ENCODE assay signal across 8 cellular contexts in the genomic region with DNA sequence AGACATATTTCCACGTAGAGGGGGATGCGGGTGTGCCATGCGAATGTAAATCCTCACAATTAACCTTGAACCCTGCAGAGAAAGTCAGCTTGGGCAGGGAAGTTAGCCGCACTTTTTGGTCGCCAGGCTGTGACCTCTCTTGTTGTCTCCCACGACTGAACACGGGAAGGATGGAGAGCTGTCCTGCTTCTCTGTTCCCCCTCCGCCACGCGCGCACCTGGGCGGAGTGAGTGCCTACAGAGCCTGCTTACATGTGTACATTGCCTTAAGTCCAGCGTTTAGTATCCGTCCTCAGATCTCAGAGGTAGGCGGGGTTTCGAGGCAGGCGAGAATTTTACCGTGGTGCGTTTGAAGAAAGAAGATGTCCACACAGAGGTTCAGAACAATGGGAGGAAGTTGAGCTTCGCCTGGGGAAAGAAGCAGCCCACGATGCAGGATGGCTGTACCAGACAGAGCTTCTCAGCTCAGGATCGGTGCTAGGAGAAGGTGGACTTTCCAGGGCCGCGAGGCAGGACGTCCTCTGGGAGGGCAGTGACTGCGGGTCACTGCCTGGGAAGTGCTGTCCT. TPM values are rescaled to one million over a fixed set of nuclear protein-coding genes. Genes with fewer than 3 reads are reported as not detected.
DNase-seq lines count a peak whose midpoint lies in the region; ATAC-seq and TF ChIP-seq lines count a peak whose summit lies in the region.

No MANE protein-coding gene starts in this region.

- H3K36me3 Mint-ChIP-seq in GM23338 (ENCODE audit: low read depth) (peaks cover 7% of the 10 kb centered on the region; the same call in 2 of the 3 replicates), endothelial cell (ENCODE audit: low read depth, unreplicated experiment) (no peaks in the 10 kb centered on the region)

- H3K36me3 ChIP-seq in GM06990 (ENCODE audit: control insufficient read depth, insufficient read depth, low read length) (no peaks in the 10 kb centered on the region; the same call in 1 of the 2 replicates), GM23338 (ENCODE audit: insufficient read depth) (no peaks in the 10 kb centered on the region), Loucy (ENCODE audit: insufficient read depth, low read length) (no peaks in the 10 kb centered on the region), mesodermal cell (ENCODE audit: control insufficient read depth, insufficient read depth, low read length) (no peaks in the 10 kb centered on the region)

- peak overlapping the region; percentile 85 for H3K4me2 ChIP-seq in GM23338
- H3K4me2 ChIP-seq in Loucy (ENCODE audit: low read depth, low read length, poor library complexity, severe bottlenecking): peak overlapping the region; percentile 95

- peak; percentile 13 for ATAC-seq in GM23338
- ATAC-seq in activated CD4-positive, CD25-positive, alpha-beta regulatory T cell treated with anti-CD3 and anti-CD28 coated beads, Interleukin-2, amount 50 U/mL, for 24 hours: peak; percentile 4 to 6

- H3K27me3 ChIP-seq in GM06990 (replicated peaks; ENCODE audit: control insufficient read depth, insufficient read depth, low read length) (no peaks in the 10 kb centered on the region), GM23338 (ENCODE audit: insufficient read depth) (peaks cover 25% of the 10 kb centered on the region), Loucy (ENCODE audit: insufficient read depth, low read length, poor library complexity, severe bottlenecking) (peaks cover 5% of the 10 kb centered on the region)

- H4K20me1 ChIP-seq in GM23338 (replicated peaks; ENCODE audit: insufficient read depth): no peaks in the 10 kb centered on the region; the same call in 1 of the 2 replicates
- peaks cover 3% of the 10 kb centered on the region for H4K20me1 ChIP-seq in Loucy (ENCODE audit: insufficient read depth, low read length, poor library complexity, severe bottlenecking)

- DNase-seq in GM06990 (ENCODE audit: extremely low read depth, insufficient read length) (no peak), GM23338 (ENCODE audit: low spot score) (peak; percentile 41), endothelial cell (ENCODE audit: low spot score) (peak; percentile 58), superior temporal gyrus (ENCODE audit: extremely low spot score) (peak; percentile 52), foreskin melanocyte (no peak)

- H3K4me1 ChIP-seq in GM23338 (ENCODE audit: insufficient read depth): peaks cover 16% of the 10 kb centered on the region
- H3K4me1 ChIP-seq in Loucy (ENCODE audit: insufficient read depth, low read length, poor library complexity, severe bottlenecking): peaks cover 35% of the 10 kb centered on the region
- H3K4me1 ChIP-seq in mesodermal cell (ENCODE audit: control insufficient read depth, insufficient read depth, low read length, poor library complexity, severe bottlenecking): no peaks in the 10 kb centered on the region

- no peaks in the 10 kb centered on the region for H3F3A ChIP-seq in GM23338 (replicated peaks; ENCODE audit: low read depth)
- H3F3A ChIP-seq in Loucy (ENCODE audit: low read depth): no peaks in the 10 kb centered on the region

- H3K4me3 ChIP-seq in GM06990 (replicated peaks; ENCODE audit: low read depth, low read length) (peak overlapping the region; percentile 64), GM23338 (peak overlapping the region; percentile 66), Loucy (ENCODE audit: low read length, poor library complexity, severe bottlenecking) (peak overlapping the region; percentile 79), mesodermal cell (ENCODE audit: extremely low read depth, insufficient read depth, low read length, poor library complexity, severe bottlenecking) (peak overlapping the region; percentile 64)

- H3K27me3 Mint-ChIP-seq in GM23338 (ENCODE audit: insufficient read depth, low read depth, poor library complexity): peaks cover 18% of the 10 kb centered on the region
- H3K27me3 Mint-ChIP-seq in endothelial cell (ENCODE audit: unreplicated experiment): peaks cover 10% of the 10 kb centered on the region

- H3K4me3 Mint-ChIP-seq in GM23338 (peak overlapping the region; percentile 81), endothelial cell (ENCODE audit: unreplicated experiment) (peak overlapping the region; percentile 91)

- H3K9me3 ChIP-seq in Loucy (ENCODE audit: insufficient read depth, low read depth, low read length): no peaks in the 10 kb centered on the region
- no peaks in the 10 kb centered on the region for H3K9me3 ChIP-seq in mesodermal cell (ENCODE audit: control insufficient read depth, low read length)

- H3K4me1 Mint-ChIP-seq in GM23338 (peaks cover 29% of the 10 kb centered on the region), endothelial cell (ENCODE audit: unreplicated experiment) (peaks cover 19% of the 10 kb centered on the region)

- H3K9me3 Mint-ChIP-seq in GM23338 (peaks cover 14% of the 10 kb centered on the region), endothelial cell (ENCODE audit: unreplicated experiment) (peaks cover 5% of the 10 kb centered on the region)

- peaks cover 16% of the 10 kb centered on the region; the same call in 1 of the 2 replicates for H3K79me2 ChIP-seq in GM23338 (replicated peaks; ENCODE audit: insufficient read depth)
- H3K79me2 ChIP-seq in Loucy (ENCODE audit: insufficient read depth, low read length): peaks cover 10% of the 10 kb centered on the region; the same call in 1 of the 2 replicates

- peak overlapping the region; percentile 66; the same call in 1 of the 2 replicates for H3K27ac Mint-ChIP-seq in GM23338
- H3K27ac Mint-ChIP-seq in endothelial cell (ENCODE audit: unreplicated experiment): peak overlapping the region; percentile 100

- H3K9ac ChIP-seq in Loucy (ENCODE audit: low read depth, low read length, poor library complexity, severe bottlenecking): peak overlapping the region; percentile 72

- H2AFZ ChIP-seq in GM23338 (peak overlapping the region; percentile 97), Loucy (ENCODE audit: low read length) (peak overlapping the region; percentile 99)

- H3K27ac ChIP-seq in GM23338 (ENCODE audit: low read depth): no peak overlapping the region
- peak overlapping the region; percentile 90 for H3K27ac ChIP-seq in mesodermal cell (ENCODE audit: low read depth, low read length, severe bottlenecking)

- 4 to 5% methylated on average over 17 to 22 of the region's 26 CpGs for WGBS in mesodermal cell (ENCODE audit: insufficient coverage in 2 of 2), 2 experiments

- TF ChIP-seq CTCF in GM06990 (IDR thresholded peaks at IDR 0.05; ENCODE audit: insufficient read depth, low read length, poor library complexity, severe bottlenecking) (no peak), GM23338 (conservative IDR thresholded peaks at IDR 0.05; ENCODE audit: low read depth in 2 of 2) (no peak), Loucy (conservative IDR thresholded peaks at IDR 0.05; ENCODE audit: low read length) (no peak), endothelial cell (IDR thresholded peaks at IDR 0.05; ENCODE audit: unreplicated experiment) (no peak)

- peaks cover 10% of the 10 kb centered on the region for H3K9me2 ChIP-seq in GM23338 (ENCODE audit: insufficient read depth)
- H3K9me2 ChIP-seq in Loucy (replicated peaks; ENCODE audit: low read depth, low read length): no peaks in the 10 kb centered on the region

TF ChIP-seq in GM23338, 12 proteins besides CTCF, POLR2A, EP300 and RAD21:
- no peak for TF ChIP-seq EZH2phosphoT487 (IDR thresholded peaks at IDR 0.05; ENCODE audit: unreplicated experiment)
- TF ChIP-seq, protein P1, sequence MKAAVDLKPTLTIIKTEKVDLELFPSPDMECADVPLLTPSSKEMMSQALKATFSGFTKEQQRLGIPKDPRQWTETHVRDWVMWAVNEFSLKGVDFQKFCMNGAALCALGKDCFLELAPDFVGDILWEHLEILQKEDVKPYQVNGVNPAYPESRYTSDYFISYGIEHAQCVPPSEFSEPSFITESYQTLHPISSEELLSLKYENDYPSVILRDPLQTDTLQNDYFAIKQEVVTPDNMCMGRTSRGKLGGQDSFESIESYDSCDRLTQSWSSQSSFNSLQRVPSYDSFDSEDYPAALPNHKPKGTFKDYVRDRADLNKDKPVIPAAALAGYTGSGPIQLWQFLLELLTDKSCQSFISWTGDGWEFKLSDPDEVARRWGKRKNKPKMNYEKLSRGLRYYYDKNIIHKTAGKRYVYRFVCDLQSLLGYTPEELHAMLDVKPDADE (IDR thresholded peaks at IDR 0.05): 0 out of 2 replicates have a peak, but pooled peaks have one; percentile 1

RNA-seq across cellular contexts. Expression of a gene that starts 0.5 kb away (rescaled TPM):
- total RNA-seq in GM23338 (2014; rRNA removed; shearing (Covaris generic)): 10.1 and 13.8 TPM in 2 replicates
- 2.5 and 4.0 TPM in 2 replicates for polyA plus RNA-seq in GM23338 (2016; fragmentation: Nextera tagmentation; extraction: Ambion mirVana)
- 25.8 TPM for total RNA-seq in endothelial cell (ENCODE audit: unreplicated experiment)
- polyA plus RNA-seq in mesodermal cell (2013, experiment 1 of 2): 6.4 TPM
- polyA plus RNA-seq in mesodermal cell (2013, experiment 2 of 2): 6.6 TPM

Comparison
In these comparisons a context has a peak if more than half of its experiments do, and no peak if none do; other contexts are left out.
1. DNase-seq: peak in GM23338 (single experiment), endothelial cell (single experiment) and superior temporal gyrus (single experiment); none in GM06990 (single experiment) and foreskin melanocyte (single experiment).
2. Peak in every context shown above with its lines, with median percentiles within 50 percentile points of each other: H3K4me3 ChIP-seq.